ENCODE assay signal across 22 cellular contexts in the genomic region with DNA sequence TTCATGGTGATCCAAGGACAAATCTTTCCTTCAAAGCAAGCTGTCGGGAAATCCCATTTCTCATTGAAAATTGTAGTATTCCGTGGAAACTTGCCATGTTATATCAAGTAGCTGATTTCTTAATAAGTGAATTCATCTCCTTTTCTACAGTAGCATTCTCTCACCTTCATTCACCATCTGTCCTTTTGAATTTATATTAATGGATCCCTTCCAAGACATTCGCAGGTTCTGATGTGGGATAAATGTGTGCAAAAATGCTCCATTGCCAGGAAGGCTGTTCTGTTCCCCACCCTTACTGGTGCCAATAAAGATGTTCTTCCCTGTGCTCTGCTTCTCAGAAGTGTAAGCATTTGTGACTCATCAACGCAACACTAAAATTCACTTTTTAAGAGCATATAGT. TPM values are rescaled to one million over a fixed set of nuclear protein-coding genes. Genes with fewer than 3 reads are reported as not detected.
"Had no signal": no experiment of that assay in that cellular context is flagged by ENCODE, and none has a peak within 500 bp of the region (broad histone marks: within the 10 kb centered on the region; RNA-seq: fewer than 3 reads in every experiment).

No MANE protein-coding gene starts in this region.

- H3K4me1 Mint-ChIP-seq: activated CD4-positive, alpha-beta memory T cell treated with anti-CD3 and anti-CD28 coated beads, Interleukin-2, amount 10 ng/mL, durations not matched to agents 7 days and 5 days; activated CD4-positive, alpha-beta T cell treated with anti-CD3 and anti-CD28 coated beads for 36 hours; activated naive CD4-positive, alpha-beta T cell treated with anti-CD3 and anti-CD28 coated beads, Interleukin-2, amount 50 U/mL, for 24 hours; central memory CD8-positive, alpha-beta T cell had no signal

- H3K9me3 ChIP-seq: SK-N-SH had no signal

- H3K9ac ChIP-seq: SK-N-SH had no signal

- DNase-seq: activated CD4-positive, alpha-beta memory T cell treated with anti-CD3 and anti-CD28 coated beads, Interleukin-2, amount 10 ng/mL, durations not matched to agents 7 days and 5 days; activated CD4-positive, alpha-beta T cell treated with anti-CD3 and anti-CD28 coated beads for 36 hours; activated CD4-positive, alpha-beta T cell treated with anti-CD3 and anti-CD28 coated beads, Interleukin-2, amount 50 U/mL, for 1 hour; aorta; Kasumi-1; NCI-H1048; NCI-H1417; NCI-H1930; NCI-H2171; NCI-H2227 treated with DMSO at 0.1 percent for 48 hours; NCI-H510A; NCI-H69; NK-92 treated with Interleukin-12 subunit alpha and Interleukin-12 subunit beta, amount 100 ng/mL, for 24 hours; OCI-M1; RPMI8226; SK-N-SH; T-helper 1 cell had no signal

- H3K36me3 Mint-ChIP-seq: activated naive CD4-positive, alpha-beta T cell treated with anti-CD3 and anti-CD28 coated beads, Interleukin-2, amount 50 U/mL, for 24 hours had no signal

- ATAC-seq: activated CD4-positive, alpha-beta T cell treated with anti-CD3 and anti-CD28 coated beads for 36 hours; Panc1; Right ventricle myocardium inferior had no signal

- H3K9me3 Mint-ChIP-seq: activated CD4-positive, alpha-beta memory T cell treated with anti-CD3 and anti-CD28 coated beads, Interleukin-2, amount 10 ng/mL, durations not matched to agents 7 days and 5 days; activated naive CD4-positive, alpha-beta T cell treated with anti-CD3 and anti-CD28 coated beads, Interleukin-2, amount 50 U/mL, for 24 hours had no signal

- H3K27ac ChIP-seq: VCaP had no signal

- H3K4me3 Mint-ChIP-seq: activated CD4-positive, alpha-beta memory T cell treated with anti-CD3 and anti-CD28 coated beads, Interleukin-2, amount 10 ng/mL, durations not matched to agents 7 days and 5 days; activated CD4-positive, alpha-beta T cell treated with anti-CD3 and anti-CD28 coated beads for 36 hours; activated naive CD4-positive, alpha-beta T cell treated with anti-CD3 and anti-CD28 coated beads, Interleukin-2, amount 50 U/mL, for 24 hours; central memory CD8-positive, alpha-beta T cell had no signal

- H3K27ac Mint-ChIP-seq: activated CD4-positive, alpha-beta memory T cell treated with anti-CD3 and anti-CD28 coated beads, Interleukin-2, amount 10 ng/mL, durations not matched to agents 7 days and 5 days; activated CD4-positive, alpha-beta T cell treated with anti-CD3 and anti-CD28 coated beads for 36 hours; activated naive CD4-positive, alpha-beta T cell treated with anti-CD3 and anti-CD28 coated beads, Interleukin-2, amount 50 U/mL, for 24 hours had no signal

RNA-seq across cellular contexts. Expression of a gene that starts 36.2 kb away (rescaled TPM):
- polyA plus RNA-seq: SK-N-SH had no signal
